Comparison of ENCODE assay signal across 8 cellular contexts in genomic region chr19:58545286-58546068, GRCh38. TPM values are rescaled to one million over a fixed set of nuclear protein-coding genes. Genes with fewer than 3 reads are reported as not detected.
DNase-seq lines count a peak whose midpoint lies in the region; ATAC-seq, FAIRE-seq and TF ChIP-seq lines count a peak whose summit lies in the region.

No MANE protein-coding gene starts in this region.

- no peak overlapping the region for H2BK5ac ChIP-seq in H1 (ENCODE audit: low read depth, low read length)

- H3K4me2 ChIP-seq in OCI-LY3 (ENCODE audit: low read length): peak overlapping the region; percentile 100
- peak overlapping the region; percentile 92 to 98 for H3K4me2 ChIP-seq in H1 (ENCODE audit: insufficient read depth in 1 of 2, low read depth in 2 of 2, low read length in 2 of 2)
- peak overlapping the region; percentile 72 for H3K4me2 ChIP-seq in neural cell (ENCODE audit: low read length)

- no peak overlapping the region for H2BK12ac ChIP-seq in H1 (ENCODE audit: low read depth, low read length)

- H3K9me3 ChIP-seq in OCI-LY3 (ENCODE audit: insufficient read depth, low read length) (no peaks in the 10 kb centered on the region), H1 (ENCODE audit: insufficient read depth in 2 of 2, low read depth in 1 of 2, low read length in 1 of 2) (no peaks in the 10 kb centered on the region), neural cell (ENCODE audit: low read length) (no peaks in the 10 kb centered on the region)

- no peak overlapping the region for H2AK5ac ChIP-seq in H1 (ENCODE audit: low read depth, low read length)

- H3K23me2 ChIP-seq in H1 (ENCODE audit: low read depth, low read length): peaks cover 13% of the 10 kb centered on the region

- H2BK15ac ChIP-seq in H1 (ENCODE audit: low read length): no peak overlapping the region

- H3K79me2 ChIP-seq in OCI-LY3 (ENCODE audit: low read length): peaks cover 62% of the 10 kb centered on the region
- H3K79me2 ChIP-seq in H1 (ENCODE audit: control insufficient read depth in 1 of 2, insufficient read depth in 2 of 2, low read length in 2 of 2): peaks cover 28 to 49% of the 10 kb centered on the region in 2 experiments
- H3K79me2 ChIP-seq in neural cell (replicated peaks; ENCODE audit: insufficient read depth, low read length): peaks cover 33% of the 10 kb centered on the region

- in situ Hi-C loops in ACHN (cut with HindIII; ENCODE audit: low pct_ligation_motif_present, low pct_unique_long_range_greater_than_20kb, low sequenced_read_pairs): no loop called here

- H4K20me1 ChIP-seq in OCI-LY3 (ENCODE audit: insufficient read depth, low read length) (peaks cover 48% of the 10 kb centered on the region), H1 (replicated peaks in 1 of 2; ENCODE audit: control insufficient read depth in 1 of 2, insufficient read depth in 2 of 2, low read length in 2 of 2) (peaks cover 39 to 52% of the 10 kb centered on the region in 2 experiments), neural cell (ENCODE audit: insufficient read depth) (peaks cover 39% of the 10 kb centered on the region)

- peaks cover 13% of the 10 kb centered on the region for H3K79me1 ChIP-seq in H1 (ENCODE audit: low read depth, low read length)

- POLR2A ChIA-PET in H1 (lab: Charles Lee; ENCODE audit: partially characterized antibody): interaction anchor here (0.9 to 13.8 kb wide), 12 partner anchors 8 to 79 kb away, joined by 3 to 650 read pairs (median 9); partner anchors contain the start of genes CHMP2A, MZF1, SLC27A5 and UBE2M

- H3K9ac ChIP-seq in OCI-LY3 (ENCODE audit: low read length) (peak overlapping the region; percentile 92), H1 (replicated peaks in 1 of 4; ENCODE audit: extremely low read depth in 1 of 4, low read depth in 3 of 4, low read length in 3 of 4) (peak overlapping the region; percentile 92 to 100 (median 95)), neural cell (ENCODE audit: low read length) (peak overlapping the region; percentile 81)

- TF ChIP-seq EP300 in H1 (IDR thresholded peaks at IDR 0.05; ENCODE audit: borderline replicate concordance in 1 of 2, low read depth in 2 of 2, low read length in 2 of 2) (no peak), neural cell (conservative IDR thresholded peaks at IDR 0.05; ENCODE audit: poor library complexity, severe bottlenecking) (no peak)

- H4K8ac ChIP-seq in H1 (ENCODE audit: extremely low read depth, insufficient read depth, low read length): no peak overlapping the region

- no peak overlapping the region for H2BK20ac ChIP-seq in H1 (ENCODE audit: low read length)

- 18% methylated on average over 21 of the region's 22 CpGs; no CpG with 5 or more reads in 1 of the 2 experiments for WGBS in H1 (ENCODE audit: extremely low coverage in 1 of 2, insufficient coverage in 1 of 2, insufficient read length in 1 of 2, insufficient replicate concordance in 2 of 2, low coverage in 1 of 2, low lambda C conversion rate in 2 of 2, missing lambda C conversion rate in 1 of 2), 2 experiments

- H3K23ac ChIP-seq in H1 (ENCODE audit: insufficient read length): no peak overlapping the region

- H2AFZ ChIP-seq in OCI-LY3 (ENCODE audit: low read depth, low read length) (no peak overlapping the region), H1 (ENCODE audit: low read length) (no peak overlapping the region), neural cell (ENCODE audit: low read depth, low read length) (no peak overlapping the region)

- CTCF ChIA-PET in H1 (lab: Charles Lee; ENCODE audit: partially characterized antibody): interaction anchor here (1.9 to 3.6 kb wide), 2 partner anchors 9 to 26 kb away, joined by 9 to 21 read pairs; partner anchors contain the start of genes CHMP2A and ZBTB45

- peak overlapping the region; percentile 73 for H3K56ac ChIP-seq in H1 (replicated peaks; ENCODE audit: insufficient read length, low read depth, low read length)

- no peak overlapping the region for H3K14ac ChIP-seq in H1 (ENCODE audit: insufficient read length)

- peaks cover 56% of the 10 kb centered on the region for H3K36me3 ChIP-seq in OCI-LY3 (replicated peaks; ENCODE audit: low read depth, low read length)
- peaks cover 35 to 54% (median 45%) of the 10 kb centered on the region in 4 experiments for H3K36me3 ChIP-seq in H1 (ENCODE audit: control insufficient read depth in 2 of 4, insufficient read depth in 4 of 4, low read length in 3 of 4)
- no peaks in the 10 kb centered on the region for H3K36me3 ChIP-seq in neural cell (ENCODE audit: insufficient read depth, low read length)

- DNase-seq in H1 (ENCODE audit: low read depth in 1 of 2, low spot score in 2 of 2) (no peak), HCEC 1CT (no peak), DMS 273 treated with DMSO at 0.1 percent for 48 hours (lab: John Stamatoyannopoulos, UW) (no peak), ACHN (no peak), left lobe of liver (ENCODE audit: low spot score) (no peak)

- H3K4me3 ChIP-seq in OCI-LY3 (ENCODE audit: low read length) (peak overlapping the region; percentile 91), H1 (ENCODE audit: extremely low read depth in 1 of 4, insufficient read depth in 2 of 4, low read depth in 3 of 4, low read length in 4 of 4) (peak overlapping the region; percentile 89 to 100 (median 94)), neural cell (ENCODE audit: low read length) (peak overlapping the region; percentile 96)

- H3K27me3 ChIP-seq in OCI-LY3 (ENCODE audit: low read depth, low read length): peaks cover 5% of the 10 kb centered on the region
- peaks cover 0 to 14% (median 7%) of the 10 kb centered on the region in 4 experiments; a peak in 5 of 7 replicates for H3K27me3 ChIP-seq in H1 (replicated peaks in 1 of 4; ENCODE audit: control insufficient read depth in 3 of 4, extremely low read depth in 1 of 4, insufficient read depth in 3 of 4, low read length in 3 of 4)
- H3K27me3 ChIP-seq in neural cell (ENCODE audit: insufficient read depth, low read depth, low read length): peaks cover 2% of the 10 kb centered on the region

- peaks cover 15% of the 10 kb centered on the region for H3K4me1 ChIP-seq in OCI-LY3 (ENCODE audit: low read length)
- peaks cover 3 to 10% (median 5%) of the 10 kb centered on the region in 4 experiments; a peak in 6 of 7 replicates for H3K4me1 ChIP-seq in H1 (replicated peaks in 1 of 4; ENCODE audit: control insufficient read depth in 3 of 4, insufficient read depth in 4 of 4, low read length in 3 of 4)

- H3K27ac ChIP-seq in C4-2B (peak overlapping the region; percentile 92), OCI-LY3 (ENCODE audit: low read length) (peak overlapping the region; percentile 61), H1 (ENCODE audit: low read depth, low read length) (peak overlapping the region; percentile 92; the same call in 1 of the 2 replicates), neural cell (ENCODE audit: low read length) (peak overlapping the region; percentile 71)

- ATAC-seq in left lobe of liver: no peak

- FAIRE-seq in H1 (lab: Jason Lieb, UNC): no peak

- no peak overlapping the region for H3K4ac ChIP-seq in H1 (replicated peaks; ENCODE audit: insufficient read length, low read depth, low read length)

- no peak for TF ChIP-seq RAD21 in H1 (IDR thresholded peaks at IDR 0.05 in 1 of 2, conservative IDR thresholded peaks at IDR 0.05 in 1 of 2; ENCODE audit: low read depth in 2 of 2, low read length in 2 of 2)
- TF ChIP-seq RAD21 in neural cell (conservative IDR thresholded peaks at IDR 0.05): no peak

- TF ChIP-seq CTCF in C4-2B (conservative IDR thresholded peaks at IDR 0.05) (no peak), OCI-LY3 (IDR thresholded peaks at IDR 0.05; ENCODE audit: low read depth, low read length) (no peak), H1 (IDR thresholded peaks at IDR 0.05; ENCODE audit: control extremely low read depth in 1 of 3, insufficient read depth in 1 of 3, low read depth in 1 of 3, low read length in 3 of 3) (no peak), neural cell (IDR thresholded peaks at IDR 0.05; ENCODE audit: poor library complexity, severe bottlenecking) (no peak)

- H4K91ac ChIP-seq in H1 (replicated peaks; ENCODE audit: insufficient read length, low read length): no peak overlapping the region

- no peaks in the 10 kb centered on the region for H3K9me2 ChIP-seq in neural cell (ENCODE audit: insufficient read depth, low read length)

- H4K5ac ChIP-seq in H1 (ENCODE audit: insufficient read length, low read depth, low read length): no peak overlapping the region

- peak in 1 of 2 experiments; percentile 29; a peak in 2 of 3 replicates for TF ChIP-seq POLR2A in H1 (IDR thresholded peaks at IDR 0.05; ENCODE audit: control extremely low read depth in 1 of 2, low read depth in 2 of 2, low read length in 2 of 2)

- no peaks in the 10 kb centered on the region for H3F3A ChIP-seq in neural cell (ENCODE audit: insufficient read depth, low read length, poor library complexity, severe bottlenecking)

- no peak overlapping the region for H3K18ac ChIP-seq in H1 (ENCODE audit: extremely low read depth, low read length)

- H2BK120ac ChIP-seq in H1 (replicated peaks; ENCODE audit: low read depth, low read length): no peak overlapping the region

RNA-seq across cellular contexts. Expression of gene TRIM28, which starts 1.6 kb away (rescaled TPM):
- total RNA-seq in H1 (2021; fragmentation: NEBNext Ultra II Directional; extraction: Animal tissue kit (Norgen Biotek cat#: 25700)): 1,398 and 1,433 TPM in 2 replicates
- polyA plus RNA-seq in H1 (2011; rRNA removed) (1,442 and 2,243 TPM in 2 replicates), neural cell (227 and 256 TPM in 2 replicates)
- polyA plus RNA-seq in H1 (2011; cell fraction: cytosol; rRNA removed): 1,009 TPM
- 3,768 TPM for polyA plus RNA-seq in H1 (2011; cell fraction: nucleus; rRNA removed)
- 1,824 to 2,237 TPM (median 2,041 TPM) in 4 replicates for polyA plus RNA-seq in H1 (2012, experiment 1 of 2)
- polyA plus RNA-seq in H1 (2012, experiment 2 of 2): 2,033 TPM
- polyA plus RNA-seq in H1 (2013, experiment 1 of 2): 913 TPM
- polyA plus RNA-seq in H1 (2013, experiment 2 of 2): 805 TPM
- 3,393 and 4,202 TPM in 2 replicates for polyA minus RNA-seq in H1 (2011; rRNA and poly(A)+ RNA removed)
- 1,842 TPM for polyA minus RNA-seq in H1 (2011; cell fraction: cytosol; rRNA and poly(A)+ RNA removed)
- 1,128 TPM for polyA minus RNA-seq in H1 (2011; cell fraction: nucleus; rRNA and poly(A)+ RNA removed)
- 305 and 312 TPM in 2 replicates for polyA minus RNA-seq in neural cell
- 84.0 TPM for total RNA-seq in left lobe of liver

RNA-seq across cellular contexts. Expression of gene CHMP2A, which starts 9.4 kb away (rescaled TPM):
- total RNA-seq in H1 (2021; fragmentation: NEBNext Ultra II Directional; extraction: Animal tissue kit (Norgen Biotek cat#: 25700)): 70.0 and 75.8 TPM in 2 replicates
- 115 and 132 TPM in 2 replicates for polyA plus RNA-seq in H1 (2011; rRNA removed)
- 180 TPM for polyA plus RNA-seq in H1 (2011; cell fraction: cytosol; rRNA removed)
- 98.9 TPM for polyA plus RNA-seq in H1 (2011; cell fraction: nucleus; rRNA removed)
- 105 to 150 TPM (median 138 TPM) in 4 replicates for polyA plus RNA-seq in H1 (2012, experiment 1 of 2)
- 99.5 TPM for polyA plus RNA-seq in H1 (2012, experiment 2 of 2)
- polyA plus RNA-seq in H1 (2013, experiment 1 of 2): 83.2 TPM
- polyA plus RNA-seq in H1 (2013, experiment 2 of 2): 87.1 TPM
- polyA minus RNA-seq in H1 (2011; rRNA and poly(A)+ RNA removed): 83.8 and 85.2 TPM in 2 replicates
- polyA minus RNA-seq in H1 (2011; cell fraction: cytosol; rRNA and poly(A)+ RNA removed): 70.9 TPM
- polyA minus RNA-seq in H1 (2011; cell fraction: nucleus; rRNA and poly(A)+ RNA removed): 34.6 TPM
- polyA plus RNA-seq in neural cell: 176 and 189 TPM in 2 replicates
- polyA minus RNA-seq in neural cell: 69.9 and 71.0 TPM in 2 replicates
- total RNA-seq in left lobe of liver: 73.4 TPM

RNA-seq across cellular contexts. Expression of gene UBE2M, which starts 12.9 kb away (rescaled TPM):
- 114 and 119 TPM in 2 replicates for total RNA-seq in H1 (2021; fragmentation: NEBNext Ultra II Directional; extraction: Animal tissue kit (Norgen Biotek cat#: 25700))
- polyA plus RNA-seq in H1 (2011; rRNA removed) (91.8 and 93.8 TPM in 2 replicates), neural cell (138 and 151 TPM in 2 replicates)
- 82.4 TPM for polyA plus RNA-seq in H1 (2011; cell fraction: cytosol; rRNA removed)
- polyA plus RNA-seq in H1 (2011; cell fraction: nucleus; rRNA removed): 91.5 TPM
- polyA plus RNA-seq in H1 (2012, experiment 1 of 2): 95.9 to 118 TPM (median 107 TPM) in 4 replicates
- polyA plus RNA-seq in H1 (2012, experiment 2 of 2): 85.0 TPM
- 86.6 TPM for polyA plus RNA-seq in H1 (2013, experiment 1 of 2)
- polyA plus RNA-seq in H1 (2013, experiment 2 of 2): 85.7 TPM
- polyA minus RNA-seq in H1 (2011; rRNA and poly(A)+ RNA removed): 67.7 and 82.2 TPM in 2 replicates
- 50.6 TPM for polyA minus RNA-seq in H1 (2011; cell fraction: cytosol; rRNA and poly(A)+ RNA removed)
- 69.7 TPM for polyA minus RNA-seq in H1 (2011; cell fraction: nucleus; rRNA and poly(A)+ RNA removed)
- 77.9 and 82.3 TPM in 2 replicates for polyA minus RNA-seq in neural cell
- total RNA-seq in left lobe of liver: 20.5 TPM

RNA-seq across cellular contexts. Expression of gene ZBTB45, which starts 25.9 kb away (rescaled TPM):
- total RNA-seq in H1 (2021; fragmentation: NEBNext Ultra II Directional; extraction: Animal tissue kit (Norgen Biotek cat#: 25700)): 16.9 and 17.3 TPM in 2 replicates
- polyA plus RNA-seq in H1 (2011; rRNA removed): 17.2 and 31.4 TPM in 2 replicates
- 10.8 TPM for polyA plus RNA-seq in H1 (2011; cell fraction: cytosol; rRNA removed)
- 18.7 TPM for polyA plus RNA-seq in H1 (2011; cell fraction: nucleus; rRNA removed)
- 8.9 to 18.6 TPM (median 17.5 TPM) in 4 replicates for polyA plus RNA-seq in H1 (2012, experiment 1 of 2)
- polyA plus RNA-seq in H1 (2012, experiment 2 of 2): 13.2 TPM
- 12.5 TPM for polyA plus RNA-seq in H1 (2013, experiment 1 of 2)
- 13.1 TPM for polyA plus RNA-seq in H1 (2013, experiment 2 of 2)
- 5.0 and 5.1 TPM in 2 replicates for polyA minus RNA-seq in H1 (2011; rRNA and poly(A)+ RNA removed)
- 10.1 TPM for polyA minus RNA-seq in H1 (2011; cell fraction: cytosol; rRNA and poly(A)+ RNA removed)
- 18.1 TPM for polyA minus RNA-seq in H1 (2011; cell fraction: nucleus; rRNA and poly(A)+ RNA removed)
- polyA plus RNA-seq in neural cell: 5.5 and 6.8 TPM in 2 replicates
- 7.8 and 10.0 TPM in 2 replicates for polyA minus RNA-seq in neural cell
- total RNA-seq in left lobe of liver: 5.0 TPM

RNA-seq across cellular contexts. Expression of gene MZF1, which starts 27.7 kb away (rescaled TPM):
- total RNA-seq in H1 (2021; fragmentation: NEBNext Ultra II Directional; extraction: Animal tissue kit (Norgen Biotek cat#: 25700)): 15.2 and 15.5 TPM in 2 replicates
- polyA plus RNA-seq in H1 (2011; rRNA removed) (25.0 and 38.0 TPM in 2 replicates), neural cell (74.6 and 80.8 TPM in 2 replicates)
- polyA plus RNA-seq in H1 (2011; cell fraction: cytosol; rRNA removed): 32.4 TPM
- 116 TPM for polyA plus RNA-seq in H1 (2011; cell fraction: nucleus; rRNA removed)
- polyA plus RNA-seq in H1 (2012, experiment 1 of 2): 14.1 to 20.3 TPM (median 17.2 TPM) in 4 replicates
- 11.9 TPM for polyA plus RNA-seq in H1 (2012, experiment 2 of 2)
- polyA plus RNA-seq in H1 (2013, experiment 1 of 2): 12.7 TPM
- polyA plus RNA-seq in H1 (2013, experiment 2 of 2): 9.5 TPM
- 10.4 and 16.7 TPM in 2 replicates for polyA minus RNA-seq in H1 (2011; rRNA and poly(A)+ RNA removed)
- polyA minus RNA-seq in H1 (2011; cell fraction: cytosol; rRNA and poly(A)+ RNA removed): 14.9 TPM
- 23.9 TPM for polyA minus RNA-seq in H1 (2011; cell fraction: nucleus; rRNA and poly(A)+ RNA removed)
- 36.1 and 40.2 TPM in 2 replicates for polyA minus RNA-seq in neural cell
- total RNA-seq in left lobe of liver: 15.2 TPM

Comparison
In these comparisons a context has a peak if more than half of its experiments do, and no peak if none do; other contexts are left out.
1. RNA of gene TRIM28, which starts 1.6 kb away (total RNA-seq): 1,398 to 1,433 TPM in H1; 84.0 TPM in left lobe of liver (single experiment); every median in the first group is over 10 times any median in the second.
2. Peak in every context shown above with its lines, with median percentiles within 50 percentile points of each other: H3K27ac ChIP-seq, H3K4me2 ChIP-seq, H3K4me3 ChIP-seq and H3K9ac ChIP-seq.